In genomic region chr5:1905108-1905507, GRCh38 we compare ENCODE assay signal across 30 cellular contexts. TPM values are rescaled to one million over a fixed set of nuclear protein-coding genes. Genes with fewer than 3 reads are reported as not detected.
"Had no signal": no experiment of that assay in that cellular context is flagged by ENCODE, and none has a peak within 500 bp of the region (broad histone marks: within the 10 kb centered on the region; RNA-seq: fewer than 3 reads in every experiment).

No MANE protein-coding gene starts in this region.

- H3K27ac ChIP-seq: stomach, suprapubic skin, testis, thoracic aorta, thyroid gland, tibial artery, tibial nerve, transverse colon, upper lobe of left lung, upper lobe of right lung, uterus, vagina had no signal

- ATAC-seq: stimulated activated effector memory CD8-positive, alpha-beta T cell treated with anti-CD3 and anti-CD28 coated beads, Interleukin-12 subunit alpha, Interleukin-12 subunit beta, amount 100 ng/mL, for 72 hours; stimulated activated memory B cell treated with anti-CD40 and anti-IgM and Interleukin-4, amounts not matched to agents 10 μg/mL and 1 μg/mL and 100 μg/mL, for 72 hours; stimulated activated naive B cell treated with anti-CD40 and anti-IgM and Interleukin-4, amounts not matched to agents 10 μg/mL and 1 μg/mL and 100 μg/mL, for 72 hours; stimulated activated naive CD8-positive, alpha-beta T cell treated with anti-CD3 and anti-CD28 coated beads, Interleukin-15, amount 100 ng/mL, for 72 hours; stimulated activated naive CD8-positive, alpha-beta T cell treated with anti-CD3 and anti-CD28 coated beads, Interleukin-15, Interleukin-2, amounts not matched to agents 100 U/mL and 50 U/mL, for 24 hours; upper lobe of right lung had no signal

- H3K4me1 ChIP-seq: stomach, suprapubic skin, testis, thyroid gland, tibial artery, tibial nerve, transverse colon, upper lobe of left lung, upper lobe of right lung, uterus, vagina had no signal

- H3K4me3 ChIP-seq: stomach, suprapubic skin, testis, thoracic aorta, thyroid gland, tibial artery, tibial nerve, transverse colon, upper lobe of left lung, upper lobe of right lung, uterus, vagina had no signal

- FAIRE-seq: urothelium cell line had no signal

- H3K9me3 ChIP-seq: testis, thoracic aorta, thyroid gland, transverse colon, upper lobe of right lung, uterus, vagina had no signal

- DNase-seq: stimulated activated CD4-positive, alpha-beta T cell treated with anti-CD3 and anti-CD28 coated beads, Interleukin-2, amount 100 ng/mL, for 48 hours; stimulated activated CD4-positive, alpha-beta T cell treated with anti-CD3 and anti-CD28 coated beads, Interleukin-4, amount 100 ng/mL, for 1 hour; stimulated activated CD4-positive, alpha-beta T cell treated with anti-CD3 and anti-CD28 coated beads, Interleukin-4, amount 100 ng/mL, for 24 hours; stimulated activated CD4-positive, alpha-beta T cell treated with anti-CD3 and anti-CD28 coated beads, Interleukin-4, amount 100 ng/mL, for 4 hours; stimulated activated CD8-positive, alpha-beta memory T cell treated with anti-CD3 and anti-CD28 coated beads, Interleukin-4, amount 100 ng/mL, for 48 hours; stimulated activated naive B cell treated with anti-CD40 and anti-IgM and Interleukin-4, amounts not matched to agents 10 μg/mL and 1 μg/mL and 100 μg/mL, for 72 hours; stimulated activated naive CD4-positive, alpha-beta T cell; stimulated activated naive CD4-positive, alpha-beta T cell treated with Interleukin-2 at 50 U/mL for 16 hours; stimulated activated naive CD8-positive, alpha-beta T cell treated with anti-CD3 and anti-CD28 coated beads, Interleukin-15, amount 100 ng/mL, for 72 hours; stimulated activated naive CD8-positive, alpha-beta T cell treated with anti-CD3 and anti-CD28 coated beads, Interleukin-15, Interleukin-2, amounts not matched to agents 100 U/mL and 50 U/mL, for 24 hours; stomach; substantia nigra; testis; thyroid gland; tibial artery; transverse colon; trophoblast cell; upper lobe of left lung; upper lobe of right lung; uterus had no signal

- H3K36me3 ChIP-seq: stomach, suprapubic skin, thoracic aorta, thyroid gland, tibial artery, tibial nerve, transverse colon, upper lobe of left lung, upper lobe of right lung, uterus, vagina had no signal

- H3K27me3 ChIP-seq: stomach, suprapubic skin, testis, thyroid gland, tibial artery, tibial nerve, transverse colon, upper lobe of left lung, upper lobe of right lung, uterus, vagina had no signal

RNA-seq across cellular contexts. Expression of gene IRX4, which starts 22.4 kb away (rescaled TPM):
- total RNA-seq: stomach, temporal lobe, thoracic aorta, thyroid gland, tibial nerve, transverse colon, upper lobe of right lung, ureter, urinary bladder, uterus had no signal
- polyA plus RNA-seq: urinary bladder had no signal
